In the genomic region with DNA sequence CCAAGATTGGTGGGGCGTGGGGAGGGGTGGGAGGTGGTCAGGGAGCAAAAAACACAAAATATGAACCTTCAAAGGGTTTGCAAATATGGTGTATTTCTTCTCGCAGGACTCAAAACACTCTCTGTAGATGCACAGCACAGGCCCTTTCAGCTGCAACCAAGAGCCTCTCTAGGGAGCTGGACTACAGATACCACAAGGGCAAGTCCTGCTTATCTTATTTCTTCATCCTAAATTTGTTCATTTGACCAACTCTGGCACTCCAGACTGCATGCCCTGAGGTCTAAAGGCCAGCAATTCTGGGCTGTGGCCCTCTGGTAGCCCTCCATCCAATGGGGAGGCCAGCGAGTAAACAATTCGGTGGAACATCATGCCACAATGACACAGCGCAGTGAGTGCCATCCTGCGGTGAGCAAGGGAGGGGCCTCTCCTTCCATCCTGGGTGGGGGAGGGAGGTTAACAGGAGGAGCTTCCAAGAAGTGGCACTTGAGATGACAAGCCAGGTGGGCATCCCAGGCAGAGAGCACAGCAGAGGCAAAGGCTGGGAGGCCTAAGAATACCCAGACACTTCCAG, we compare ENCODE assay signal across 9 cellular contexts.
A peak's percentile ranks its signal among the peaks of the same experiment; 100 is the strongest.
DNase-seq lines count a peak whose midpoint lies in the region; ATAC-seq lines count a peak whose summit lies in the region.
"Had no signal": no experiment of that assay in that cellular context is flagged by ENCODE, and none has a peak within 500 bp of the region (broad histone marks: within the 10 kb centered on the region; RNA-seq: fewer than 3 reads in every experiment).

No MANE protein-coding gene starts in this region.

- no peak for ATAC-seq in GM18502 (IDR thresholded peaks at IDR 0.05; ENCODE audit: poor library complexity, unreplicated experiment)

- H3K9me3 ChIP-seq in mucosa of stomach (ENCODE audit: control insufficient read depth, low read length) = no peaks in the 10 kb centered on the region
- H3K9me3 ChIP-seq: pancreas had no signal

- H3K4me3 ChIP-seq in mucosa of stomach (ENCODE audit: low read length) = no peak overlapping the region

- DNase-seq in DMS79 treated with DMSO at 0.1 percent for 48 hours (lab: John Stamatoyannopoulos, UW) (peak; percentile 72), NCI-H187 treated with DMSO at 0.1 percent for 48 hours (lab: John Stamatoyannopoulos, UW) (peak; percentile 66), NCI-H2029 (lab: John Stamatoyannopoulos, UW) (no peak), GM03348 (ENCODE audit: low spot score) (no peak), hippocampal formation (lab: John Stamatoyannopoulos, UW) (no peak)
- peak; percentile 77 for DNase-seq in activated CD8-positive, alpha-beta memory T cell treated with anti-CD3 and anti-CD28 coated beads, Interleukin-2, amount 50 U/mL, for 48 hours

- H3K27me3 ChIP-seq in mucosa of stomach (ENCODE audit: control insufficient read depth, insufficient read depth, low read length) = peaks cover 11% of the 10 kb centered on the region
- H3K27me3 ChIP-seq: pancreas had no signal

- H3K4me1 ChIP-seq in mucosa of stomach (ENCODE audit: control insufficient read depth, insufficient read depth, low read length) = peaks cover 40% of the 10 kb centered on the region

- H3K9ac ChIP-seq in mucosa of stomach (ENCODE audit: low read length) = peak overlapping the region; percentile 38

- H3K36me3 ChIP-seq in mucosa of stomach (ENCODE audit: control insufficient read depth, insufficient read depth, low read length) = no peaks in the 10 kb centered on the region
- H3K36me3 ChIP-seq: pancreas had no signal

Comparison
In these comparisons a context has a peak if more than half of its experiments do, and no peak if none do; other contexts are left out.
1. DNase-seq: peak in DMS79 treated with DMSO at 0.1 percent for 48 hours (single experiment), NCI-H187 treated with DMSO at 0.1 percent for 48 hours (single experiment) and activated CD8-positive, alpha-beta memory T cell treated with anti-CD3 and anti-CD28 coated beads, Interleukin-2, amount 50 U/mL, for 48 hours (single experiment); none in NCI-H2029 (single experiment), GM03348 (single experiment) and hippocampal formation (0 of 2).